ENCODE assay signal across 17 cellular contexts in the genomic region with DNA sequence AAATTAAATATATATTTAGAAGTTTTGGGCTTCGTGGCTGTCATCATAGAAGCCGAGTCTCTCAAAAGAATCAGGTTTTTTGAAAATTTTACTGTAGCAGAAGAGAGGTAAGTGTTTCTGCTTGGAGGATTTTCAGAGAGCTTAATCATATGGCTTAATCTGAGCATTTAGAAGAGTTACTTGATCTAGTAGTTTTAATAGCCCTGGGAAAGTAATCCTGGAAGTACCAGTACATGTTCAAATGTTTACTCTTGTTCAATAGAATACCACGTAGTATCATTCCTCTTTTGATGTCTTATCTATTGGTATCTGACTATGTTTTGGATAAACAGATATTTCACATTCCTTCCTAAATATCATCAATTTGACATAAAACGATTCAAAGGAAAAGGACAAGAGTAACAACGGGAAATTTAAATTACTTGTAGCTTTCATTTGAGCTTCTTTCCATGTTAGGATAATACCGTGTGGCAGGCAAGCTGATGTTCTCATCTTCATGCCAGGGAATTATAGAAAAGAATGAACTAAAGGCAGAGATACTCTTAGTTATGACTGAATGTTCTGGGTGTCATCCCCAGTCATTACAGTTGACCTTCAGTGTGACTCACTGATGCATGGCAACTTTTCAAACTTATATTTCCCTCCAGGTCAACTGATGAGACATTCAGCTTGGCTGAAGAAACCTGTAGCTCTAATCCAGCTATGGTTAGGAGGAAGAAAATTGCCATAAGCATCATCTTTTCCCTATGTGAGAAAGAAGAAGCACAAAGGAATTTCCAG.
A peak's percentile ranks its signal among the peaks of the same experiment; 100 is the strongest.
DNase-seq lines count a peak whose midpoint lies in the region; ATAC-seq, FAIRE-seq and TF ChIP-seq lines count a peak whose summit lies in the region.
"Had no signal": no experiment of that assay in that cellular context is flagged by ENCODE, and none has a peak within 500 bp of the region (broad histone marks: within the 10 kb centered on the region; RNA-seq: fewer than 3 reads in every experiment).

No MANE protein-coding gene starts in this region.

- no peak for ATAC-seq in HG02798 (IDR thresholded peaks at IDR 0.05; ENCODE audit: poor library complexity, unreplicated experiment)
- ATAC-seq: right cardiac atrium had no signal

- H3K27me3 ChIP-seq in Caco-2 (replicated peaks; ENCODE audit: control insufficient read depth, insufficient read depth, low read length) (no peaks in the 10 kb centered on the region), bronchial epithelial cell (ENCODE audit: control insufficient read depth, insufficient read depth, low read length) (no peaks in the 10 kb centered on the region), osteoblast (ENCODE audit: insufficient read depth, low read length) (no peaks in the 10 kb centered on the region), H7 (ENCODE audit: control insufficient read depth, insufficient read depth, low read length) (no peaks in the 10 kb centered on the region)
- H3K27me3 ChIP-seq: cardiac muscle cell, neural progenitor cell had no signal

- H3K4me2 ChIP-seq in osteoblast (ENCODE audit: insufficient read depth, low read length): no peak overlapping the region
- H3K4me2 ChIP-seq: neural progenitor cell had no signal

- peaks cover 30% of the 10 kb centered on the region for H3K4me1 Mint-ChIP-seq in Caco-2 (ENCODE audit: low read depth, unreplicated experiment)
- H3K4me1 Mint-ChIP-seq: neural progenitor cell had no signal

- H3K9me3 ChIP-seq in Caco-2 (no peaks in the 10 kb centered on the region), osteoblast (ENCODE audit: low read depth, low read length) (no peaks in the 10 kb centered on the region)

- H3K27me3 Mint-ChIP-seq in Caco-2 (ENCODE audit: insufficient read depth, unreplicated experiment): no peaks in the 10 kb centered on the region

- peaks cover 39% of the 10 kb centered on the region for H3K4me1 ChIP-seq in Caco-2
- H3K4me1 ChIP-seq in osteoblast (ENCODE audit: insufficient read depth, low read length): peaks cover 8% of the 10 kb centered on the region
- H3K4me1 ChIP-seq: neural progenitor cell had no signal

- intact Hi-C loops in Caco-2 (cut with micrococcal nuclease; ENCODE audit: unreplicated experiment): loop anchor here (1.0 to 10.0 kb wide), 4 partner anchors 29 to 456 kb away; partner anchors contain the start of gene RAPGEF2

- H3K4me3 Mint-ChIP-seq in Caco-2 (ENCODE audit: unreplicated experiment): peak overlapping the region; percentile 53
- H3K4me3 Mint-ChIP-seq: CD14-positive monocyte, neural progenitor cell had no signal

- POLR2A ChIA-PET in Caco-2 (lab: Charles Lee): interaction anchor here (0.5 to 0.6 kb wide), 3 partner anchors 183 to 764 kb away, joined by 3 to 5 read pairs (median 3); no protein-coding TSS in a partner anchor

- no peak overlapping the region for H2AFZ ChIP-seq in osteoblast (ENCODE audit: low read length)
- H2AFZ ChIP-seq: neural progenitor cell had no signal

- H3K27ac ChIP-seq in osteoblast (ENCODE audit: low read depth, low read length): peak overlapping the region; percentile 24
- H3K27ac ChIP-seq: cardiac muscle cell, neural progenitor cell had no signal

- CTCF ChIA-PET in Caco-2 (lab: Charles Lee): interaction anchor here (0.6 to 1.3 kb wide), 4 partner anchors 9 to 344 kb away, joined by 3 to 7 read pairs (median 3); no protein-coding TSS in a partner anchor

- TF ChIP-seq CTCF in Caco-2 (IDR thresholded peaks at IDR 0.05; ENCODE audit: insufficient read depth in 1 of 2, low read depth in 1 of 2, low read length in 1 of 2, severe bottlenecking in 1 of 2, unreplicated experiment in 1 of 2) (no peak), bronchial epithelial cell (IDR thresholded peaks at IDR 0.05; ENCODE audit: insufficient read depth, low read length, severe bottlenecking) (no peak), osteoblast (IDR thresholded peaks at IDR 0.05; ENCODE audit: extremely low read depth, low read depth, low read length) (no peak)

- H3K4me3 ChIP-seq in Caco-2 (ENCODE audit: low read depth, low read length) (no peak overlapping the region), bronchial epithelial cell (ENCODE audit: low read depth, low read length) (no peak overlapping the region), osteoblast (ENCODE audit: insufficient read depth, low read length) (no peak overlapping the region), H7 (ENCODE audit: insufficient read depth, low read depth, low read length) (no peak overlapping the region)
- H3K4me3 ChIP-seq: cardiac muscle cell, neural progenitor cell had no signal

- peak overlapping the region; percentile 78 for H3K27ac Mint-ChIP-seq in Caco-2 (ENCODE audit: unreplicated experiment)
- H3K27ac Mint-ChIP-seq: CD14-positive monocyte, neural progenitor cell had no signal

- H3K9me3 Mint-ChIP-seq in Caco-2 (ENCODE audit: unreplicated experiment): no peaks in the 10 kb centered on the region
- H3K9me3 Mint-ChIP-seq: CD14-positive monocyte, neural progenitor cell had no signal

- FAIRE-seq in bronchial epithelial cell (lab: Jason Lieb, UNC): no peak

- DNase-seq in Caco-2 (peak in 1 of 2 experiments; percentile 8), M059J (ENCODE audit: low read depth) (peak; percentile 54), bronchial epithelial cell (ENCODE audit: low read depth) (peak; percentile 54), osteoblast (ENCODE audit: insufficient read length, low spot score, missing footprints) (peak; percentile 80), H7 (no peak)
- DNase-seq in central memory CD4-positive, alpha-beta T cell: no peak
- DNase-seq in activated CD4-positive, alpha-beta T cell treated with anti-CD3 and anti-CD28 coated beads for 4 hours: no peak
- DNase-seq: activated CD4-positive, CD25-positive, alpha-beta regulatory T cell treated with anti-CD3 and anti-CD28 coated beads, Interleukin-2, amount 50 U/mL, for 72 hours; activated CD8-positive, alpha-beta memory T cell treated with anti-CD3 and anti-CD28 coated beads, Interleukin-2, amount 50 U/mL, for 4 hours; activated naive CD4-positive, alpha-beta T cell treated with anti-CD3 and anti-CD28 coated beads, Interleukin-2, amount 50 U/mL, for 16 hours; mesendoderm; right cardiac atrium; stimulated activated CD8-positive, alpha-beta memory T cell treated with anti-CD3 and anti-CD28 coated beads, Interleukin-4, amount 100 ng/mL, for 48 hours had no signal

- no peaks in the 10 kb centered on the region for H4K20me1 ChIP-seq in osteoblast (ENCODE audit: insufficient read depth, low read length)

- no TSS peak for BruUV-seq in Caco-2 (replicated peaks; lab: Mats Ljungman, UMichigan)

- no peaks in the 10 kb centered on the region for H3K79me2 ChIP-seq in osteoblast (ENCODE audit: insufficient read depth, low read length)

- no peaks in the 10 kb centered on the region; the same call in 1 of the 2 replicates for H3K36me3 ChIP-seq in Caco-2 (ENCODE audit: control insufficient read depth, insufficient read depth, low read length)
- peaks cover 1% of the 10 kb centered on the region for H3K36me3 ChIP-seq in bronchial epithelial cell (ENCODE audit: control insufficient read depth, insufficient read depth, low read length)
- H3K36me3 ChIP-seq in osteoblast (ENCODE audit: insufficient read depth, low read length): peaks cover 31% of the 10 kb centered on the region
- H3K36me3 ChIP-seq in H7 (replicated peaks; ENCODE audit: control insufficient read depth, insufficient read depth, low read length): no peaks in the 10 kb centered on the region
- H3K36me3 ChIP-seq: neural progenitor cell had no signal

- H3K36me3 Mint-ChIP-seq in Caco-2 (ENCODE audit: insufficient read depth, unreplicated experiment): no peaks in the 10 kb centered on the region

Comparison
In these comparisons a context has a peak if more than half of its experiments do, and no peak if none do; other contexts are left out.
1. DNase-seq: peak in M059J (single experiment), bronchial epithelial cell (single experiment) and osteoblast (single experiment); none in central memory CD4-positive, alpha-beta T cell (single experiment), activated CD4-positive, alpha-beta T cell treated with anti-CD3 and anti-CD28 coated beads for 4 hours (0 of 2) and H7 (single experiment).